Comparison of ENCODE assay signal across 8 cellular contexts in the genomic region with DNA sequence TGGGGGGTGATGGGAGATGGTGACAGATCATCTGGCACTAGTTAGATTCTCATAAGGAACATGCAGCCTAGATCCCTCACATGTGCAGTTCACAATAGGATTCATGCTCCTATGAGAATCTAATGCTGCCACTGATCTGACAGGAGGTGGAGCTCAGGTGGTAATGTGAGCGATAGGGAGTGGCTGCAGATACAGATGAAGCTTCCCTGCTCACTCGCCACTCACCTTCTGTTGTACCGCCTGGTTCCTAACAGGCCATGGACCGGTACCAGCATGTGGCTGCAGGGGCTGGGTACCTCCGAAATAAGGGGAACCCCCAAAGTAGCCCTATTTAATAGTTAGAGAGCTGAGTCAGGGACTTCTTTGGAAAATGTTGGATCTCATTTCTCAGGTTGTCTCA.
"Had no signal": no experiment of that assay in that cellular context is flagged by ENCODE, and none has a peak within 500 bp of the region (broad histone marks: within the 10 kb centered on the region; RNA-seq: fewer than 3 reads in every experiment).

No MANE protein-coding gene starts in this region.

- H3K36me3 Mint-ChIP-seq: IgD-negative memory B cell had no signal

- H3K27ac Mint-ChIP-seq: IgD-negative memory B cell had no signal

- ATAC-seq: HCT116, HepG2 had no signal

- H3K4me3 Mint-ChIP-seq: IgD-negative memory B cell had no signal

- H3K4me1 Mint-ChIP-seq: IgD-negative memory B cell had no signal

- H3K9me3 Mint-ChIP-seq: IgD-negative memory B cell had no signal

- DNase-seq: GM23248, GOT3, H7, Kasumi-1, KBM-7 had no signal

- H3K27me3 Mint-ChIP-seq: IgD-negative memory B cell had no signal
